In the genomic region with DNA sequence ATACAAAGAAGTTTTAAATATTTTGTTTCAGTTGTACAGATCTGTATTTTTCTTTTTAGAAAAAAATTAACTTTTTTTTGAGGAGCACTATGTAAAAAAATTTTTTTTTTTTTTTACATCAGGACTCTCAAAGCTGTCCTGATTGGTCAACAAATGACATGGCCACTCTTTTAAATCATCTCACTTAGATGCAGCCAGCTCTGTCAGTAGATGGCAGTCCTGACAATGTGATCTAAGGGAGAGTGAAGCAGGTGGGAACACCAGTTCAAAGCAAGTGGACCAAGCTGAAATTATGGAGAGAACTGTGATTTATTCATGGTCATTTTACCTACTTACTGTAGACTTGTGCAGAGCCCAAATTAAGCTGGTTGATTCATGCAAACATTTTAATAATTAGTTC, we compare ENCODE assay signal across 7 cellular contexts.
DNase-seq lines count a peak whose midpoint lies in the region; ATAC-seq and FAIRE-seq lines count a peak whose summit lies in the region.

No MANE protein-coding gene starts in this region.

- FAIRE-seq in G401.6 (lab: Jason Lieb, UNC), result peak; percentile 96

- ATAC-seq in GM19467 (IDR thresholded peaks at IDR 0.05; ENCODE audit: unreplicated experiment), result peak; percentile 83
- peak; percentile 80 for ATAC-seq in HG03520 (IDR thresholded peaks at IDR 0.05; ENCODE audit: unreplicated experiment)

- DNase-seq in SHP77 (lab: John Stamatoyannopoulos, UW) (peak; percentile 16 to 53), iPS DF 19.7 (ENCODE audit: low read depth, low spot score) (peak; percentile 42), hippocampal formation (lab: John Stamatoyannopoulos, UW) (no peak), KG1 (lab: John Stamatoyannopoulos, UW) (no peak)

Comparison
In these comparisons a context has a peak if more than half of its experiments do, and no peak if none do; other contexts are left out.
1. DNase-seq: peak in SHP77 (2 of 2) and iPS DF 19.7 (single experiment); none in hippocampal formation (0 of 2) and KG1 (single experiment).